Comparison of ENCODE assay signal across 8 cellular contexts in genomic region chr5:96790851-96791513, GRCh38. TPM values are rescaled to one million over a fixed set of nuclear protein-coding genes. Genes with fewer than 3 reads are reported as not detected.
DNase-seq lines count a peak whose midpoint lies in the region; ATAC-seq lines count a peak whose summit lies in the region.

No MANE protein-coding gene starts in this region.

- DNase-seq in activated CD8-positive, alpha-beta memory T cell treated with anti-CD3 and anti-CD28 coated beads, Interleukin-2, amount 10 ng/mL, durations not matched to agents 7 days and 5 days, result no peak
- no peak for DNase-seq in activated CD8-positive, alpha-beta memory T cell treated with anti-CD3 and anti-CD28 coated beads, Interleukin-2, amount 50 U/mL, for 4 hours
- DNase-seq in hepatic stellate cell (ENCODE audit: low spot score) (peak; percentile 22), NCI-H345 (lab: John Stamatoyannopoulos, UW) (no peak)
- DNase-seq in stimulated activated naive B cell treated with anti-CD40 and anti-IgM and Interleukin-4, amounts not matched to agents 10 μg/mL and 1 μg/mL and 100 μg/mL, for 72 hours, result no peak

- H3K27me3 Mint-ChIP-seq in activated CD8-positive, alpha-beta memory T cell treated with anti-CD3 and anti-CD28 coated beads, Interleukin-2, amount 10 ng/mL, durations not matched to agents 7 days and 5 days, result no peaks in the 10 kb centered on the region
- H3K27me3 Mint-ChIP-seq in activated T-helper 17 cell treated with anti-CD3 and anti-CD28 coated beads, Interleukin-2, amount 50 U/mL, for 72 hours, result no peaks in the 10 kb centered on the region
- no peaks in the 10 kb centered on the region for H3K27me3 Mint-ChIP-seq in stimulated activated naive B cell treated with anti-CD40 and anti-IgM and Interleukin-4, amounts not matched to agents 10 μg/mL and 1 μg/mL and 100 μg/mL, for 72 hours

- CTCF ChIA-PET in activated CD8-positive, alpha-beta memory T cell treated with anti-CD3 and anti-CD28 coated beads, Interleukin-2, amount 10 ng/mL, durations not matched to agents 7 days and 5 days (lab: Charles Lee), result interaction anchor here (1.7 to 3.0 kb wide), 2 partner anchors 19 to 39 kb away, joined by 3 to 10 read pairs; no protein-coding TSS in a partner anchor

- peaks cover 24% of the 10 kb centered on the region for H3K4me1 Mint-ChIP-seq in activated CD8-positive, alpha-beta memory T cell treated with anti-CD3 and anti-CD28 coated beads, Interleukin-2, amount 10 ng/mL, durations not matched to agents 7 days and 5 days
- peaks cover 19% of the 10 kb centered on the region for H3K4me1 Mint-ChIP-seq in activated T-helper 17 cell treated with anti-CD3 and anti-CD28 coated beads, Interleukin-2, amount 50 U/mL, for 72 hours
- H3K4me1 Mint-ChIP-seq in stimulated activated naive B cell treated with anti-CD40 and anti-IgM and Interleukin-4, amounts not matched to agents 10 μg/mL and 1 μg/mL and 100 μg/mL, for 72 hours, result peaks cover 0 to 11% of the 10 kb centered on the region in 2 donors

- peak overlapping the region; percentile 31 for H3K27ac Mint-ChIP-seq in activated CD8-positive, alpha-beta memory T cell treated with anti-CD3 and anti-CD28 coated beads, Interleukin-2, amount 10 ng/mL, durations not matched to agents 7 days and 5 days
- peak overlapping the region; percentile 55 for H3K27ac Mint-ChIP-seq in activated T-helper 17 cell treated with anti-CD3 and anti-CD28 coated beads, Interleukin-2, amount 50 U/mL, for 72 hours
- peak overlapping the region; percentile 38 for H3K27ac Mint-ChIP-seq in stimulated activated naive B cell treated with anti-CD40 and anti-IgM and Interleukin-4, amounts not matched to agents 10 μg/mL and 1 μg/mL and 100 μg/mL, for 72 hours

- H3K9me3 Mint-ChIP-seq in activated CD8-positive, alpha-beta memory T cell treated with anti-CD3 and anti-CD28 coated beads, Interleukin-2, amount 10 ng/mL, durations not matched to agents 7 days and 5 days (ENCODE audit: low read depth), result no peaks in the 10 kb centered on the region
- H3K9me3 Mint-ChIP-seq in activated T-helper 17 cell treated with anti-CD3 and anti-CD28 coated beads, Interleukin-2, amount 50 U/mL, for 72 hours, result no peaks in the 10 kb centered on the region
- H3K9me3 Mint-ChIP-seq in stimulated activated naive B cell treated with anti-CD40 and anti-IgM and Interleukin-4, amounts not matched to agents 10 μg/mL and 1 μg/mL and 100 μg/mL, for 72 hours, result no peaks in the 10 kb centered on the region

- no peak overlapping the region for H3K4me3 Mint-ChIP-seq in activated CD8-positive, alpha-beta memory T cell treated with anti-CD3 and anti-CD28 coated beads, Interleukin-2, amount 10 ng/mL, durations not matched to agents 7 days and 5 days
- H3K4me3 Mint-ChIP-seq in activated T-helper 17 cell treated with anti-CD3 and anti-CD28 coated beads, Interleukin-2, amount 50 U/mL, for 72 hours, result no peak overlapping the region
- H3K4me3 Mint-ChIP-seq in stimulated activated naive B cell treated with anti-CD40 and anti-IgM and Interleukin-4, amounts not matched to agents 10 μg/mL and 1 μg/mL and 100 μg/mL, for 72 hours, result no peak overlapping the region

- peaks cover 69% of the 10 kb centered on the region for H3K36me3 Mint-ChIP-seq in activated CD8-positive, alpha-beta memory T cell treated with anti-CD3 and anti-CD28 coated beads, Interleukin-2, amount 10 ng/mL, durations not matched to agents 7 days and 5 days
- H3K36me3 Mint-ChIP-seq in activated T-helper 17 cell treated with anti-CD3 and anti-CD28 coated beads, Interleukin-2, amount 50 U/mL, for 72 hours (ENCODE audit: low read depth), result peaks cover 97% of the 10 kb centered on the region
- H3K36me3 Mint-ChIP-seq in stimulated activated naive B cell treated with anti-CD40 and anti-IgM and Interleukin-4, amounts not matched to agents 10 μg/mL and 1 μg/mL and 100 μg/mL, for 72 hours, result peaks cover 27 to 61% of the 10 kb centered on the region in 2 donors

- no peak for ATAC-seq in activated CD8-positive, alpha-beta memory T cell treated with anti-CD3 and anti-CD28 coated beads, Interleukin-2, amount 10 ng/mL, durations not matched to agents 7 days and 5 days
- no peak for ATAC-seq in activated T-helper 17 cell treated with anti-CD3 and anti-CD28 coated beads, Interleukin-2, amount 50 U/mL, for 72 hours (replicated peaks)
- ATAC-seq in stimulated activated naive B cell treated with anti-CD40 and anti-IgM and Interleukin-4, amounts not matched to agents 10 μg/mL and 1 μg/mL and 100 μg/mL, for 72 hours (replicated peaks), result no peak
- ATAC-seq in HG03457 (IDR thresholded peaks at IDR 0.05; ENCODE audit: unreplicated experiment) (no peak), HG02885 (IDR thresholded peaks at IDR 0.05; ENCODE audit: poor library complexity, unreplicated experiment) (no peak)

RNA-seq across cellular contexts. Expression of gene ERAP1, which starts 16.8 kb away (rescaled TPM):
- 100 to 1,000 TPM; 109 to 119 TPM for total RNA-seq in activated CD8-positive, alpha-beta memory T cell treated with anti-CD3 and anti-CD28 coated beads, Interleukin-2, amount 10 ng/mL, durations not matched to agents 7 days and 5 days
- 100 to 1,000 TPM in 1 of 2 donors, 10 to 100 TPM in 1; 65.5 to 104 TPM for total RNA-seq in activated T-helper 17 cell treated with anti-CD3 and anti-CD28 coated beads, Interleukin-2, amount 50 U/mL, for 72 hours
